Comparison of ENCODE assay signal across 8 cellular contexts in the genomic region with DNA sequence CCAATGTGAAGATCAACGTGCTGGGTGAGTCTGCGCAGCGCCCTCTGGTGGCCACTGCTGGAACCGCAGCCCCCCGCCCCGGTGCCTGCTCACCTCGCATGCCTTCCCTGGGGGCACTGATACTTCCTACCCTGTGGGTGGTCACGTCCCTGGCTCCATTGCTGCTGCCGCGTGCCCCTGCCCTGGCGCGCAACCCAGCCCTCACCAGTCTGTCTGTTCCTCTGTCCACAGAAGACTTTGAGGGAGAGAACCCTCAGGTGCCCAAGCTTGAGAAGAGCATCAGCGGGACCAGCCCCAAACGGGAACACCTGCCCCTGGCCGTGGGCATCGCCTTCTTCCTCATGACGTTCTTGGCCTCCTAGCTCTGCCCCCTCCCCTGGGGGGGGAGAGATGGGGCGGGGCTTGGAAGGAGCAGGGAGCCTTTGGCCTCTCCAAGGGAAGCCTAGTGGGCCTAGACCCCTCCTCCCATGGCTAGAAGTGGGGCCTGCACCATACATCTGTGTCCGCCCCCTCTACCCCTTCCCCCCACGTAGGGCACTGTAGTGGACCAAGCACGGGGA. TPM values are rescaled to one million over a fixed set of nuclear protein-coding genes. Genes with fewer than 3 reads are reported as not detected.
DNase-seq lines count a peak whose midpoint lies in the region; ATAC-seq, FAIRE-seq and TF ChIP-seq lines count a peak whose summit lies in the region.

No MANE protein-coding gene starts in this region.

- DNase-seq in NCI-H187 (lab: John Stamatoyannopoulos, UW) (peak; percentile 38 to 52), NCI-H187 treated with DMSO at 0.1 percent for 48 hours (lab: John Stamatoyannopoulos, UW) (no peak), NCI-H128 (lab: John Stamatoyannopoulos, UW; ENCODE audit: unreplicated experiment) (peak; percentile 17), cardiac fibroblast (ENCODE audit: low read depth in 2 of 2) (peak; percentile 53 to 54), HepG2 (ENCODE audit: low spot score) (no peak)
- DNase-seq in activated CD4-positive, CD25-positive, alpha-beta regulatory T cell treated with anti-CD3 and anti-CD28 coated beads, Interleukin-2, amount 50 U/mL, for 16 hours (ENCODE audit: low read depth, low spot score): peak; percentile 51
- peak; percentile 68 to 70 (median 69) for DNase-seq in stimulated activated CD4-positive, alpha-beta T cell treated with anti-CD3 and anti-CD28 coated beads, TNF-alpha, amount 100 ng/mL, for 48 hours (ENCODE audit: low read depth in 3 of 3)

- H3K9me3 ChIP-seq in HepG2 (ENCODE audit: low read length): no peaks in the 10 kb centered on the region

- no peak overlapping the region; the same call in 1 of the 2 replicates for H3K9ac ChIP-seq in HepG2 (ENCODE audit: insufficient read depth, low read depth, low read length)

- FAIRE-seq in HepG2 (lab: Jason Lieb, UNC): no peak

- peaks cover 79% of the 10 kb centered on the region for H3K4me1 ChIP-seq in HepG2 (ENCODE audit: insufficient read depth, low read length)

- H3K4me3 ChIP-seq in cardiac fibroblast (replicated peaks in 1 of 2; ENCODE audit: low read depth in 2 of 2, low read length in 2 of 2): no peak overlapping the region
- peak overlapping the region in 2 of 3 experiments; percentile 72 to 89; a peak in 4 of 6 replicates for H3K4me3 ChIP-seq in HepG2 (replicated peaks in 1 of 3; ENCODE audit: insufficient read depth in 1 of 3, low read depth in 2 of 3, low read length in 3 of 3)

- no peak for TF ChIP-seq EP300 in HepG2 (IDR thresholded peaks at IDR 0.05; ENCODE audit: low read depth in 2 of 2, low read length in 2 of 2)
- TF ChIP-seq EP300 in HepG2 (CRISPR knock-in tag; IDR thresholded peaks at IDR 0.05; ENCODE audit: borderline replicate concordance): no peak

- CTCF ChIA-PET in HepG2 (lab: Yijun Ruan, JAX; ENCODE audit: low intra/inter-chr PET ratio, low total read pairs): interaction anchor here (1.1 to 2.0 kb wide), 2 partner anchors 82 to 87 kb away, joined by 3 to 7 read pairs; partner anchors contain the start of genes KRTCAP2 and TRIM46

- peaks cover 3% of the 10 kb centered on the region; the same call in 1 of the 2 replicates for H4K20me1 ChIP-seq in HepG2 (ENCODE audit: insufficient read depth, low read length)

- peaks cover 15 to 31% of the 10 kb centered on the region in 2 experiments for H3K27me3 ChIP-seq in HepG2 (ENCODE audit: control insufficient read depth in 1 of 2, insufficient read depth in 2 of 2, low read length in 2 of 2)

- no TSS peak for BruUV-seq in HepG2 (replicated peaks; lab: Mats Ljungman, UMichigan)

- POLR2A ChIA-PET in HepG2 (lab: Yijun Ruan, JAX): interaction anchor here (1.9 to 2.7 kb wide), 2 partner anchors 39 to 43 kb away, joined by 11 to 19 read pairs; no protein-coding TSS in a partner anchor

- no peak overlapping the region for H3K27ac ChIP-seq in HepG2 (ENCODE audit: extremely low read length, insufficient read depth, low read length)

- in situ Hi-C loops in HepG2 (cut with HindIII; ENCODE audit: extremely low pct_ligation_motif_present, low pct_unique_long_range_greater_than_20kb): no loop called here

- H3K36me3 ChIP-seq in HepG2 (replicated peaks in 1 of 2; ENCODE audit: control insufficient read depth in 1 of 2, insufficient read depth in 2 of 2, low read length in 2 of 2): no peaks in the 10 kb centered on the region

- TF ChIP-seq RAD21 in HepG2 (CRISPR knock-in tag; IDR thresholded peaks at IDR 0.05): no peak

- ATAC-seq in HepG2: peak; percentile 36
- no peak for ATAC-seq in HG03460 (IDR thresholded peaks at IDR 0.05; ENCODE audit: unreplicated experiment)

- peak overlapping the region; percentile 98 for H3K4me2 ChIP-seq in HepG2 (ENCODE audit: low read depth, low read length)

- 3% methylated on average over 8 of the region's 21 CpGs for WGBS in HepG2 (ENCODE audit: low lambda C conversion rate)

- H3K79me2 ChIP-seq in HepG2 (ENCODE audit: insufficient read depth, low read length): no peaks in the 10 kb centered on the region

- no peak for TF ChIP-seq POLR2A in HepG2 (IDR thresholded peaks at IDR 0.05; ENCODE audit: insufficient read depth in 1 of 2, low read depth in 2 of 2, low read length in 2 of 2)

- intact Hi-C loops in HepG2 (cut with micrococcal nuclease; ENCODE audit: unreplicated experiment): loop anchor here (10.0 kb wide), 1 partner anchor 181 kb away; no protein-coding TSS in a partner anchor

- peak; percentile 94 for TF ChIP-seq CTCF in cardiac fibroblast (IDR thresholded peaks at IDR 0.05; ENCODE audit: low read depth, low read length)
- peak; percentile 92 for TF ChIP-seq CTCF in HepG2 (CRISPR knock-in tag; IDR thresholded peaks at IDR 0.05)

- no peak overlapping the region for H2AFZ ChIP-seq in HepG2 (ENCODE audit: low read length)

RNA-seq across cellular contexts. Expression of gene EFNA3, which starts 7.6 kb away (rescaled TPM):
- total RNA-seq in HepG2 (2016; rRNA removed; fragmentation: Illumina TruSeq; extraction: Trizol): 1.0 and 1.6 TPM in 2 replicates
- total RNA-seq in HepG2 (2016; cell fraction: cytosol; rRNA removed; fragmentation: Illumina TruSeq; extraction: Trizol; ENCODE audit: low read depth): 0.62 and 0.71 TPM in 2 replicates
- 1.1 and 1.4 TPM in 2 replicates for total RNA-seq in HepG2 (2016; cell fraction: insoluble cytoplasmic fraction; rRNA removed; fragmentation: Illumina TruSeq; extraction: Trizol)
- 1.1 TPM in 2 replicates for total RNA-seq in HepG2 (2016; cell fraction: membrane; rRNA removed; fragmentation: Illumina TruSeq; extraction: Trizol)
- total RNA-seq in HepG2 (2016; cell fraction: nucleus; rRNA removed; fragmentation: Illumina TruSeq; extraction: Trizol): 0.22 and 0.34 TPM in 2 replicates
- polyA plus RNA-seq in HepG2 (2011; rRNA removed): 5.7 and 6.8 TPM in 2 replicates
- 3.6 and 6.1 TPM in 2 replicates for polyA plus RNA-seq in HepG2 (2011; cell fraction: cytosol; rRNA removed)
- polyA plus RNA-seq in HepG2 (2011; cell fraction: nucleus; rRNA removed): 6.0 and 6.7 TPM in 2 replicates
- 4.7 and 5.0 TPM in 2 replicates for polyA plus RNA-seq in HepG2 (2012)
- polyA plus RNA-seq in HepG2 (2016; cell fraction: cytosol; fragmentation: Illumina TruSeq; extraction: Trizol; ENCODE audit: low read depth): 0.71 and 0.87 TPM in 2 replicates
- 1.6 and 1.7 TPM in 2 replicates for polyA plus RNA-seq in HepG2 (2016; cell fraction: insoluble cytoplasmic fraction; fragmentation: Illumina TruSeq; extraction: Trizol; ENCODE audit: low read depth)
- polyA plus RNA-seq in HepG2 (2016; cell fraction: membrane; fragmentation: Illumina TruSeq; extraction: Trizol; ENCODE audit: low read depth): 0.94 and 1.0 TPM in 2 replicates
- 1.4 and 2.1 TPM in 2 replicates for polyA plus RNA-seq in HepG2 (2016; cell fraction: nucleus; fragmentation: Illumina TruSeq; extraction: Trizol; ENCODE audit: insufficient read depth, low read depth)
- polyA minus RNA-seq in HepG2 (2011; rRNA and poly(A)+ RNA removed; ENCODE audit: low replicate concordance): 8.7 and 10.6 TPM in 2 replicates
- 1.8 and 2.5 TPM in 2 replicates for polyA minus RNA-seq in HepG2 (2011; cell fraction: cytosol; rRNA and poly(A)+ RNA removed)
- 1.2 TPM in 1 of 2 replicates, not detected in the other for polyA minus RNA-seq in HepG2 (2011; cell fraction: nucleus; rRNA and poly(A)+ RNA removed)

RNA-seq across cellular contexts. Expression of gene EFNA4, which starts 22.7 kb away (rescaled TPM):
- 9.3 and 17.2 TPM in 2 replicates for total RNA-seq in HepG2 (2016; rRNA removed; fragmentation: Illumina TruSeq; extraction: Trizol)
- total RNA-seq in HepG2 (2016; cell fraction: cytosol; rRNA removed; fragmentation: Illumina TruSeq; extraction: Trizol; ENCODE audit: low read depth): 7.3 and 8.5 TPM in 2 replicates
- total RNA-seq in HepG2 (2016; cell fraction: insoluble cytoplasmic fraction; rRNA removed; fragmentation: Illumina TruSeq; extraction: Trizol): 11.0 and 17.1 TPM in 2 replicates
- total RNA-seq in HepG2 (2016; cell fraction: membrane; rRNA removed; fragmentation: Illumina TruSeq; extraction: Trizol): 8.8 and 11.0 TPM in 2 replicates
- total RNA-seq in HepG2 (2016; cell fraction: nucleus; rRNA removed; fragmentation: Illumina TruSeq; extraction: Trizol): 11.6 and 14.7 TPM in 2 replicates
- polyA plus RNA-seq in HepG2 (2011; rRNA removed): 12.0 and 13.9 TPM in 2 replicates
- polyA plus RNA-seq in HepG2 (2011; cell fraction: cytosol; rRNA removed): 10.6 and 13.8 TPM in 2 replicates
- polyA plus RNA-seq in HepG2 (2011; cell fraction: nucleus; rRNA removed): 8.4 and 8.6 TPM in 2 replicates
- polyA plus RNA-seq in HepG2 (2012): 6.5 and 7.0 TPM in 2 replicates
- polyA plus RNA-seq in HepG2 (2016; cell fraction: cytosol; fragmentation: Illumina TruSeq; extraction: Trizol; ENCODE audit: low read depth): 3.8 and 4.4 TPM in 2 replicates
- 9.8 and 11.5 TPM in 2 replicates for polyA plus RNA-seq in HepG2 (2016; cell fraction: insoluble cytoplasmic fraction; fragmentation: Illumina TruSeq; extraction: Trizol; ENCODE audit: low read depth)
- 5.1 and 5.2 TPM in 2 replicates for polyA plus RNA-seq in HepG2 (2016; cell fraction: membrane; fragmentation: Illumina TruSeq; extraction: Trizol; ENCODE audit: low read depth)
- 25.7 and 27.9 TPM in 2 replicates for polyA plus RNA-seq in HepG2 (2016; cell fraction: nucleus; fragmentation: Illumina TruSeq; extraction: Trizol; ENCODE audit: insufficient read depth, low read depth)
- polyA minus RNA-seq in HepG2 (2011; rRNA and poly(A)+ RNA removed; ENCODE audit: low replicate concordance): 11.1 and 12.4 TPM in 2 replicates
- polyA minus RNA-seq in HepG2 (2011; cell fraction: cytosol; rRNA and poly(A)+ RNA removed): 4.8 and 5.1 TPM in 2 replicates
- polyA minus RNA-seq in HepG2 (2011; cell fraction: nucleus; rRNA and poly(A)+ RNA removed): 2.4 and 3.6 TPM in 2 replicates

RNA-seq across cellular contexts. Expression of gene ADAM15, which starts 35.1 kb away (rescaled TPM):
- 12.3 and 25.6 TPM in 2 replicates for total RNA-seq in HepG2 (2016; rRNA removed; fragmentation: Illumina TruSeq; extraction: Trizol)
- total RNA-seq in HepG2 (2016; cell fraction: cytosol; rRNA removed; fragmentation: Illumina TruSeq; extraction: Trizol; ENCODE audit: low read depth): 9.4 and 10.0 TPM in 2 replicates
- 11.8 and 25.5 TPM in 2 replicates for total RNA-seq in HepG2 (2016; cell fraction: insoluble cytoplasmic fraction; rRNA removed; fragmentation: Illumina TruSeq; extraction: Trizol)
- total RNA-seq in HepG2 (2016; cell fraction: membrane; rRNA removed; fragmentation: Illumina TruSeq; extraction: Trizol): 12.6 and 15.4 TPM in 2 replicates
- total RNA-seq in HepG2 (2016; cell fraction: nucleus; rRNA removed; fragmentation: Illumina TruSeq; extraction: Trizol): 22.9 and 27.4 TPM in 2 replicates
- polyA plus RNA-seq in HepG2 (2011; rRNA removed): 17.9 and 24.0 TPM in 2 replicates
- 12.5 and 21.6 TPM in 2 replicates for polyA plus RNA-seq in HepG2 (2011; cell fraction: cytosol; rRNA removed)
- 100 and 115 TPM in 2 replicates for polyA plus RNA-seq in HepG2 (2011; cell fraction: nucleus; rRNA removed)
- polyA plus RNA-seq in HepG2 (2012): 14.8 and 20.2 TPM in 2 replicates
- 8.0 and 8.2 TPM in 2 replicates for polyA plus RNA-seq in HepG2 (2016; cell fraction: cytosol; fragmentation: Illumina TruSeq; extraction: Trizol; ENCODE audit: low read depth)
- 10.2 and 14.0 TPM in 2 replicates for polyA plus RNA-seq in HepG2 (2016; cell fraction: insoluble cytoplasmic fraction; fragmentation: Illumina TruSeq; extraction: Trizol; ENCODE audit: low read depth)
- polyA plus RNA-seq in HepG2 (2016; cell fraction: membrane; fragmentation: Illumina TruSeq; extraction: Trizol; ENCODE audit: low read depth): 11.2 and 16.1 TPM in 2 replicates
- 65.2 and 66.0 TPM in 2 replicates for polyA plus RNA-seq in HepG2 (2016; cell fraction: nucleus; fragmentation: Illumina TruSeq; extraction: Trizol; ENCODE audit: insufficient read depth, low read depth)
- 69.0 and 416 TPM in 2 replicates for polyA minus RNA-seq in HepG2 (2011; rRNA and poly(A)+ RNA removed; ENCODE audit: low replicate concordance)
- polyA minus RNA-seq in HepG2 (2011; cell fraction: cytosol; rRNA and poly(A)+ RNA removed): 13.6 and 23.7 TPM in 2 replicates
- polyA minus RNA-seq in HepG2 (2011; cell fraction: nucleus; rRNA and poly(A)+ RNA removed): 19.4 and 22.5 TPM in 2 replicates

RNA-seq across cellular contexts. Expression of gene EFNA1, which starts 41.4 kb away (rescaled TPM):
- 41.2 and 81.8 TPM in 2 replicates for total RNA-seq in HepG2 (2016; rRNA removed; fragmentation: Illumina TruSeq; extraction: Trizol)
- 20.3 and 22.5 TPM in 2 replicates for total RNA-seq in HepG2 (2016; cell fraction: cytosol; rRNA removed; fragmentation: Illumina TruSeq; extraction: Trizol; ENCODE audit: low read depth)
- total RNA-seq in HepG2 (2016; cell fraction: insoluble cytoplasmic fraction; rRNA removed; fragmentation: Illumina TruSeq; extraction: Trizol): 43.8 and 83.7 TPM in 2 replicates
- total RNA-seq in HepG2 (2016; cell fraction: membrane; rRNA removed; fragmentation: Illumina TruSeq; extraction: Trizol): 37.3 and 39.8 TPM in 2 replicates
- total RNA-seq in HepG2 (2016; cell fraction: nucleus; rRNA removed; fragmentation: Illumina TruSeq; extraction: Trizol): 83.6 and 87.9 TPM in 2 replicates
- 874 and 1,163 TPM in 2 replicates for polyA plus RNA-seq in HepG2 (2011; rRNA removed)
- 750 and 916 TPM in 2 replicates for polyA plus RNA-seq in HepG2 (2011; cell fraction: cytosol; rRNA removed)
- 390 and 585 TPM in 2 replicates for polyA plus RNA-seq in HepG2 (2011; cell fraction: nucleus; rRNA removed)
- polyA plus RNA-seq in HepG2 (2012): 254 and 427 TPM in 2 replicates
- polyA plus RNA-seq in HepG2 (2016; cell fraction: cytosol; fragmentation: Illumina TruSeq; extraction: Trizol; ENCODE audit: low read depth): 16.7 and 18.6 TPM in 2 replicates
- 45.4 and 47.8 TPM in 2 replicates for polyA plus RNA-seq in HepG2 (2016; cell fraction: insoluble cytoplasmic fraction; fragmentation: Illumina TruSeq; extraction: Trizol; ENCODE audit: low read depth)
- polyA plus RNA-seq in HepG2 (2016; cell fraction: membrane; fragmentation: Illumina TruSeq; extraction: Trizol; ENCODE audit: low read depth): 25.2 and 27.9 TPM in 2 replicates
- polyA plus RNA-seq in HepG2 (2016; cell fraction: nucleus; fragmentation: Illumina TruSeq; extraction: Trizol; ENCODE audit: insufficient read depth, low read depth): 175 and 184 TPM in 2 replicates
- 139 and 593 TPM in 2 replicates for polyA minus RNA-seq in HepG2 (2011; rRNA and poly(A)+ RNA removed; ENCODE audit: low replicate concordance)
- polyA minus RNA-seq in HepG2 (2011; cell fraction: cytosol; rRNA and poly(A)+ RNA removed): 195 and 264 TPM in 2 replicates
- 72.6 and 120 TPM in 2 replicates for polyA minus RNA-seq in HepG2 (2011; cell fraction: nucleus; rRNA and poly(A)+ RNA removed)

RNA-seq across cellular contexts. Expression of gene SLC50A1, which starts 49.4 kb away (rescaled TPM):
- total RNA-seq in HepG2 (2016; rRNA removed; fragmentation: Illumina TruSeq; extraction: Trizol): 16.4 and 22.5 TPM in 2 replicates
- total RNA-seq in HepG2 (2016; cell fraction: cytosol; rRNA removed; fragmentation: Illumina TruSeq; extraction: Trizol; ENCODE audit: low read depth): 19.6 and 29.0 TPM in 2 replicates
- total RNA-seq in HepG2 (2016; cell fraction: insoluble cytoplasmic fraction; rRNA removed; fragmentation: Illumina TruSeq; extraction: Trizol): 14.6 and 22.8 TPM in 2 replicates
- total RNA-seq in HepG2 (2016; cell fraction: membrane; rRNA removed; fragmentation: Illumina TruSeq; extraction: Trizol): 30.5 and 34.4 TPM in 2 replicates
- 13.0 and 15.2 TPM in 2 replicates for total RNA-seq in HepG2 (2016; cell fraction: nucleus; rRNA removed; fragmentation: Illumina TruSeq; extraction: Trizol)
- polyA plus RNA-seq in HepG2 (2011; rRNA removed): 46.8 and 49.5 TPM in 2 replicates
- polyA plus RNA-seq in HepG2 (2011; cell fraction: cytosol; rRNA removed): 53.5 and 57.9 TPM in 2 replicates
- polyA plus RNA-seq in HepG2 (2011; cell fraction: nucleus; rRNA removed): 18.6 and 21.1 TPM in 2 replicates
- 26.3 and 27.0 TPM in 2 replicates for polyA plus RNA-seq in HepG2 (2012)
- polyA plus RNA-seq in HepG2 (2016; cell fraction: cytosol; fragmentation: Illumina TruSeq; extraction: Trizol; ENCODE audit: low read depth): 24.2 and 36.2 TPM in 2 replicates
- polyA plus RNA-seq in HepG2 (2016; cell fraction: insoluble cytoplasmic fraction; fragmentation: Illumina TruSeq; extraction: Trizol; ENCODE audit: low read depth): 20.1 and 21.0 TPM in 2 replicates
- 29.7 and 39.9 TPM in 2 replicates for polyA plus RNA-seq in HepG2 (2016; cell fraction: membrane; fragmentation: Illumina TruSeq; extraction: Trizol; ENCODE audit: low read depth)
- polyA plus RNA-seq in HepG2 (2016; cell fraction: nucleus; fragmentation: Illumina TruSeq; extraction: Trizol; ENCODE audit: insufficient read depth, low read depth): 35.6 and 36.4 TPM in 2 replicates
- 40.9 and 59.1 TPM in 2 replicates for polyA minus RNA-seq in HepG2 (2011; rRNA and poly(A)+ RNA removed; ENCODE audit: low replicate concordance)
- polyA minus RNA-seq in HepG2 (2011; cell fraction: cytosol; rRNA and poly(A)+ RNA removed): 12.3 and 19.1 TPM in 2 replicates
- polyA minus RNA-seq in HepG2 (2011; cell fraction: nucleus; rRNA and poly(A)+ RNA removed): 7.8 and 9.8 TPM in 2 replicates

Comparison
In these comparisons a context has a peak if more than half of its experiments do, and no peak if none do; other contexts are left out.
1. DNase-seq: peak in NCI-H187 (2 of 2), NCI-H128 (single experiment), activated CD4-positive, CD25-positive, alpha-beta regulatory T cell treated with anti-CD3 and anti-CD28 coated beads, Interleukin-2, amount 50 U/mL, for 16 hours (single experiment), cardiac fibroblast (2 of 2) and stimulated activated CD4-positive, alpha-beta T cell treated with anti-CD3 and anti-CD28 coated beads, TNF-alpha, amount 100 ng/mL, for 48 hours (3 of 3); none in NCI-H187 treated with DMSO at 0.1 percent for 48 hours (single experiment) and HepG2 (single experiment).
2. H3K4me3 ChIP-seq: peak in HepG2 (2 of 3); none in cardiac fibroblast (0 of 2).